ENCODE assay signal across 12 cellular contexts in genomic region chr4:100721077-100721476, GRCh38.
"Had no signal": no experiment of that assay in that cellular context is flagged by ENCODE, and none has a peak within 500 bp of the region (broad histone marks: within the 10 kb centered on the region; RNA-seq: fewer than 3 reads in every experiment).

No MANE protein-coding gene starts in this region.

- H3K4me1 ChIP-seq: suprapubic skin had no signal

- H3K27ac ChIP-seq: suprapubic skin had no signal

- H3K36me3 ChIP-seq: suprapubic skin had no signal

- H3K4me3 ChIP-seq: suprapubic skin had no signal

- H3K9me3 ChIP-seq: suprapubic skin had no signal

- DNase-seq: activated CD4-positive, alpha-beta T cell treated with anti-CD3 and anti-CD28 coated beads for 48 hours; activated naive CD4-positive, alpha-beta T cell treated with anti-CD3 and anti-CD28 coated beads for 36 hours; central memory CD4-positive, alpha-beta T cell; dermis blood vessel endothelial cell; erythroblast; hypothalamus; kidney glomerular epithelial cell; stimulated activated CD4-positive, alpha-beta T cell treated with anti-CD3 and anti-CD28 coated beads, Interleukin-12 subunit alpha, Interleukin-12 subunit beta, amount 100 ng/mL, for 4 hours; stimulated activated naive CD8-positive, alpha-beta T cell treated with anti-CD3 and anti-CD28 coated beads, Interleukin-15, Interleukin-2, amounts not matched to agents 100 U/mL and 50 U/mL, for 24 hours had no signal

- ATAC-seq: activated T-helper 17 cell treated with anti-CD3 and anti-CD28 coated beads, Interleukin-2, amount 50 U/mL, for 72 hours; stimulated activated naive CD8-positive, alpha-beta T cell treated with anti-CD3 and anti-CD28 coated beads, Interleukin-15, Interleukin-2, amounts not matched to agents 100 U/mL and 50 U/mL, for 24 hours; WTC11 had no signal

- H3K27me3 ChIP-seq: suprapubic skin had no signal
